In genomic region chr5:139725073-139725830, GRCh38 we compare ENCODE assay signal across 10 cellular contexts.
DNase-seq lines count a peak whose midpoint lies in the region; ATAC-seq and TF ChIP-seq lines count a peak whose summit lies in the region.
"Had no signal": no experiment of that assay in that cellular context is flagged by ENCODE, and none has a peak within 500 bp of the region (broad histone marks: within the 10 kb centered on the region; RNA-seq: fewer than 3 reads in every experiment).

No MANE protein-coding gene starts in this region.

- no peaks in the 10 kb centered on the region for H3F3A ChIP-seq in PC-3 (ENCODE audit: low read length, unreplicated experiment)

- H3K27me3 ChIP-seq in PC-3 (ENCODE audit: low read length) (no peaks in the 10 kb centered on the region), fibroblast of lung (ENCODE audit: control insufficient read depth, insufficient read depth, low read length) (no peaks in the 10 kb centered on the region), foreskin keratinocyte (no peaks in the 10 kb centered on the region), prostate gland (replicated peaks; ENCODE audit: insufficient read depth) (no peaks in the 10 kb centered on the region)

- H3K4me2 ChIP-seq in PC-3 (ENCODE audit: low read length) (no peak overlapping the region), fibroblast of lung (ENCODE audit: extremely low read depth, insufficient read depth, low read length) (peak overlapping the region; percentile 2)

- H3K36me3 Mint-ChIP-seq in naive B cell: no peaks in the 10 kb centered on the region
- H3K36me3 Mint-ChIP-seq in activated T-helper 1 cell treated with anti-CD3 and anti-CD28 coated beads, Interleukin-12 subunit alpha, Interleukin-12 subunit beta, Interleukin-2, Interleukin-4 antibody, amounts not matched to agents 30 ng/mL and 10 ng/mL and 1 ng/mL, durations not matched to agents 14 hours and 24 hours and 36 hours (ENCODE audit: low read depth): no peaks in the 10 kb centered on the region

- H3K4me3 ChIP-seq in PC-3 (ENCODE audit: low read length) (no peak overlapping the region), fibroblast of lung (replicated peaks in 1 of 4; ENCODE audit: control extremely low read depth in 1 of 4, insufficient read depth in 1 of 4, low read depth in 3 of 4, low read length in 4 of 4) (no peak overlapping the region), prostate gland (no peak overlapping the region)

- no peak overlapping the region for H3K4me3 Mint-ChIP-seq in naive B cell
- H3K4me3 Mint-ChIP-seq in activated T-helper 1 cell treated with anti-CD3 and anti-CD28 coated beads, Interleukin-12 subunit alpha, Interleukin-12 subunit beta, Interleukin-2, Interleukin-4 antibody, amounts not matched to agents 30 ng/mL and 10 ng/mL and 1 ng/mL, durations not matched to agents 14 hours and 24 hours and 36 hours: no peak overlapping the region

- H3K9me2 ChIP-seq in PC-3 (replicated peaks; ENCODE audit: low read length): no peaks in the 10 kb centered on the region

- H2AFZ ChIP-seq in PC-3 (ENCODE audit: low read length) (no peak overlapping the region), fibroblast of lung (ENCODE audit: low read length) (no peak overlapping the region)

- H4K20me1 ChIP-seq in PC-3 (ENCODE audit: low read length): no peaks in the 10 kb centered on the region
- H4K20me1 ChIP-seq in fibroblast of lung (ENCODE audit: control insufficient read depth, extremely low read depth, insufficient read depth, low read length): no peaks in the 10 kb centered on the region

- H3K9ac ChIP-seq in PC-3 (ENCODE audit: low read length): no peak overlapping the region
- H3K9ac ChIP-seq in fibroblast of lung (ENCODE audit: insufficient read depth, low read length): no peak overlapping the region

- H3K4me1 ChIP-seq in PC-3 (ENCODE audit: insufficient read depth, low read length) (no peaks in the 10 kb centered on the region; the same call in 1 of the 2 replicates), fibroblast of lung (ENCODE audit: control insufficient read depth, extremely low read depth, insufficient read depth, low read length) (peaks cover 7% of the 10 kb centered on the region), foreskin keratinocyte (no peaks in the 10 kb centered on the region), prostate gland (replicated peaks) (no peaks in the 10 kb centered on the region)

- H3K4me1 Mint-ChIP-seq in naive B cell: peaks cover 11 to 35% (median 15%) of the 10 kb centered on the region in 3 donors
- no peaks in the 10 kb centered on the region for H3K4me1 Mint-ChIP-seq in activated T-helper 1 cell treated with anti-CD3 and anti-CD28 coated beads, Interleukin-12 subunit alpha, Interleukin-12 subunit beta, Interleukin-2, Interleukin-4 antibody, amounts not matched to agents 30 ng/mL and 10 ng/mL and 1 ng/mL, durations not matched to agents 14 hours and 24 hours and 36 hours (ENCODE audit: low read depth)

- peak; percentile 92 for ATAC-seq in PC-3
- ATAC-seq in naive B cell (ENCODE audit: low read depth in 2 of 2): no peak
- ATAC-seq in HG02571 (IDR thresholded peaks at IDR 0.05; ENCODE audit: unreplicated experiment): no peak
- ATAC-seq in foreskin keratinocyte: no peak
- ATAC-seq: activated CD4-positive, CD25-positive, alpha-beta regulatory T cell treated with anti-CD3 and anti-CD28 coated beads, Interleukin-2, amount 50 U/mL, for 24 hours had no signal

- no TSS peak for BruUV-seq in PC-3 (replicated peaks; lab: Mats Ljungman, UMichigan)

- TF ChIP-seq POLR2A in prostate gland (IDR thresholded peaks at IDR 0.05): no peak

- TF ChIP-seq CTCF in PC-3 (conservative IDR thresholded peaks at IDR 0.05; ENCODE audit: low read depth, low read length) (no peak), fibroblast of lung (conservative IDR thresholded peaks at IDR 0.05 in 1 of 2, IDR thresholded peaks at IDR 0.05 in 1 of 2; ENCODE audit: low read depth in 1 of 2, low read length in 2 of 2) (no peak), foreskin keratinocyte (conservative IDR thresholded peaks at IDR 0.05) (no peak), prostate gland (IDR thresholded peaks at IDR 0.05) (no peak)

- DNase-seq in A172 (ENCODE audit: low spot score) (peak; percentile 95), PC-3 (peak; percentile 35), fibroblast of lung (ENCODE audit: low read depth in 2 of 2) (peak; percentile 82 to 91), naive B cell (no peak), foreskin keratinocyte (no peak), prostate gland (ENCODE audit: low spot score) (no peak)
- DNase-seq in activated T-helper 1 cell treated with anti-CD3 and anti-CD28 coated beads, Interleukin-12 subunit alpha, Interleukin-12 subunit beta, Interleukin-2, Interleukin-4 antibody, amounts not matched to agents 30 ng/mL and 10 ng/mL and 1 ng/mL, durations not matched to agents 14 hours and 24 hours and 36 hours (ENCODE audit: low spot score): no peak
- DNase-seq: NCI-H345 had no signal

- CTCF ChIA-PET in PC-3 (lab: Charles Lee): no interaction called here

- H3K79me2 ChIP-seq in PC-3 (ENCODE audit: low read length) (no peaks in the 10 kb centered on the region), fibroblast of lung (ENCODE audit: control insufficient read depth, insufficient read depth, low read length) (no peaks in the 10 kb centered on the region)

- no peaks in the 10 kb centered on the region for H3K9me3 ChIP-seq in PC-3 (ENCODE audit: low read length)
- no peaks in the 10 kb centered on the region for H3K9me3 ChIP-seq in fibroblast of lung (ENCODE audit: control insufficient read depth, insufficient read depth, low read depth, low read length)
- H3K9me3 ChIP-seq in prostate gland: no peaks in the 10 kb centered on the region

- H3K27ac Mint-ChIP-seq in naive B cell: peak overlapping the region in 5 of 6 donors; percentile 67 to 93 (median 86)
- no peak overlapping the region for H3K27ac Mint-ChIP-seq in activated T-helper 1 cell treated with anti-CD3 and anti-CD28 coated beads, Interleukin-12 subunit alpha, Interleukin-12 subunit beta, Interleukin-2, Interleukin-4 antibody, amounts not matched to agents 30 ng/mL and 10 ng/mL and 1 ng/mL, durations not matched to agents 14 hours and 24 hours and 36 hours

- no peaks in the 10 kb centered on the region for H3K27me3 Mint-ChIP-seq in naive B cell
- peaks cover 3% of the 10 kb centered on the region for H3K27me3 Mint-ChIP-seq in activated T-helper 1 cell treated with anti-CD3 and anti-CD28 coated beads, Interleukin-12 subunit alpha, Interleukin-12 subunit beta, Interleukin-2, Interleukin-4 antibody, amounts not matched to agents 30 ng/mL and 10 ng/mL and 1 ng/mL, durations not matched to agents 14 hours and 24 hours and 36 hours (ENCODE audit: insufficient read depth)

- intact Hi-C loops in PC-3 (cut with micrococcal nuclease): no loop called here
- intact Hi-C loops in prostate gland (cut with DNase I): no loop called here
- intact Hi-C loops in activated T-helper 1 cell treated with anti-CD3 and anti-CD28 coated beads, Interleukin-12 subunit alpha, Interleukin-12 subunit beta, Interleukin-2, Interleukin-4 antibody, amounts not matched to agents 30 ng/mL and 10 ng/mL and 1 ng/mL, durations not matched to agents 14 hours and 24 hours and 36 hours (cut with micrococcal nuclease): no loop called here

- H3K9me3 Mint-ChIP-seq in naive B cell: no peaks in the 10 kb centered on the region
- no peaks in the 10 kb centered on the region for H3K9me3 Mint-ChIP-seq in activated T-helper 1 cell treated with anti-CD3 and anti-CD28 coated beads, Interleukin-12 subunit alpha, Interleukin-12 subunit beta, Interleukin-2, Interleukin-4 antibody, amounts not matched to agents 30 ng/mL and 10 ng/mL and 1 ng/mL, durations not matched to agents 14 hours and 24 hours and 36 hours

- H3K36me3 ChIP-seq in PC-3 (ENCODE audit: low read depth, low read length) (no peaks in the 10 kb centered on the region), fibroblast of lung (ENCODE audit: control insufficient read depth, insufficient read depth, low read length) (no peaks in the 10 kb centered on the region), prostate gland (no peaks in the 10 kb centered on the region)

- WGBS in prostate gland: 70% methylated on average over 13 of the region's 13 CpGs

- H3K27ac ChIP-seq in PC-3 (ENCODE audit: low read length) (no peak overlapping the region), fibroblast of lung (ENCODE audit: insufficient read depth, low read length) (no peak overlapping the region), foreskin keratinocyte (no peak overlapping the region), prostate gland (no peak overlapping the region)

- POLR2A ChIA-PET in PC-3 (lab: Charles Lee; ENCODE audit: unreplicated experiment): no interaction called here

Comparison
In these comparisons a context has a peak if more than half of its experiments do, and no peak if none do; other contexts are left out.
1. DNase-seq: peak in A172 (single experiment), PC-3 (single experiment) and fibroblast of lung (2 of 2); none in naive B cell (single experiment), foreskin keratinocyte (0 of 2), prostate gland (single experiment) and activated T-helper 1 cell treated with anti-CD3 and anti-CD28 coated beads, Interleukin-12 subunit alpha, Interleukin-12 subunit beta, Interleukin-2, Interleukin-4 antibody, amounts not matched to agents 30 ng/mL and 10 ng/mL and 1 ng/mL, durations not matched to agents 14 hours and 24 hours and 36 hours (single experiment).